In genomic region chr1:201498621-201499020, GRCh38 we compare ENCODE assay signal across 22 cellular contexts. TPM values are rescaled to one million over a fixed set of nuclear protein-coding genes. Genes with fewer than 3 reads are reported as not detected.
DNase-seq lines count a peak whose midpoint lies in the region; ATAC-seq, FAIRE-seq and TF ChIP-seq lines count a peak whose summit lies in the region.
"Had no signal": no experiment of that assay in that cellular context is flagged by ENCODE, and none has a peak within 500 bp of the region (broad histone marks: within the 10 kb centered on the region; RNA-seq: fewer than 3 reads in every experiment).

No MANE protein-coding gene starts in this region.

- peak overlapping the region; percentile 98 for H3K27ac ChIP-seq in substantia nigra (ENCODE audit: low read depth, low read length, poor library complexity, severe bottlenecking)

- H3K4me3 Mint-ChIP-seq in HFFc6, result no peak overlapping the region
- no peak overlapping the region for H3K4me3 Mint-ChIP-seq in mesothelial cell of epicardium
- H3K4me3 Mint-ChIP-seq: activated B cell treated with CpG ODN at 0.5 μM for 24 hours; activated T-helper 17 cell treated with anti-CD3 and anti-CD28 coated beads, Interleukin-2, amount 50 U/mL, for 72 hours; B cell; immature natural killer cell had no signal

- FAIRE-seq in bronchial epithelial cell (lab: Jason Lieb, UNC), result peak; percentile 36
- FAIRE-seq: D721Med had no signal

- H3K4me1 Mint-ChIP-seq in HFFc6 (ENCODE audit: low read depth) (peaks cover 89% of the 10 kb centered on the region), mesothelial cell of epicardium (peaks cover 69% of the 10 kb centered on the region)
- H3K4me1 Mint-ChIP-seq: activated B cell treated with CpG ODN at 0.5 μM for 24 hours; activated T-helper 17 cell treated with anti-CD3 and anti-CD28 coated beads, Interleukin-2, amount 50 U/mL, for 72 hours had no signal

- H3K36me3 Mint-ChIP-seq in HFFc6 (ENCODE audit: low read depth) (peaks cover 70% of the 10 kb centered on the region), mesothelial cell of epicardium (peaks cover under 1% of the 10 kb centered on the region)

- in situ Hi-C loops in KBM-7 (cut with MboI; ENCODE audit: low pct_unique_long_range_greater_than_20kb, low sequenced_read_pairs), result no loop called here

- H3K4me3 ChIP-seq in bronchial epithelial cell (ENCODE audit: low read depth, low read length), result no peak overlapping the region

- TF ChIP-seq CTCF in HFFc6 (IDR thresholded peaks at IDR 0.05), result 0 out of 2 replicates have a peak, but pooled peaks have one; percentile 8
- no peak for TF ChIP-seq CTCF in bronchial epithelial cell (IDR thresholded peaks at IDR 0.05; ENCODE audit: insufficient read depth, low read length, severe bottlenecking)
- no peak for TF ChIP-seq CTCF in mesothelial cell of epicardium (IDR thresholded peaks at IDR 0.05; ENCODE audit: unreplicated experiment)

- peaks cover 11% of the 10 kb centered on the region for H3K36me3 ChIP-seq in bronchial epithelial cell (ENCODE audit: control insufficient read depth, insufficient read depth, low read length)

- H3K27me3 Mint-ChIP-seq in HFFc6 (ENCODE audit: insufficient read depth) (peaks cover 22% of the 10 kb centered on the region), mesothelial cell of epicardium (ENCODE audit: low read depth) (no peaks in the 10 kb centered on the region)
- H3K27me3 Mint-ChIP-seq: activated B cell treated with CpG ODN at 0.5 μM for 24 hours; activated T-helper 17 cell treated with anti-CD3 and anti-CD28 coated beads, Interleukin-2, amount 50 U/mL, for 72 hours; B cell had no signal

- no peaks in the 10 kb centered on the region for H3K27me3 ChIP-seq in bronchial epithelial cell (ENCODE audit: control insufficient read depth, insufficient read depth, low read length)

- peak overlapping the region; percentile 75 for H3K27ac Mint-ChIP-seq in HFFc6
- H3K27ac Mint-ChIP-seq in mesothelial cell of epicardium, result peak overlapping the region; percentile 93
- H3K27ac Mint-ChIP-seq: activated B cell treated with CpG ODN at 0.5 μM for 24 hours; activated T-helper 17 cell treated with anti-CD3 and anti-CD28 coated beads, Interleukin-2, amount 50 U/mL, for 72 hours; B cell; immature natural killer cell had no signal

- H3K9me3 Mint-ChIP-seq in HFFc6 (no peaks in the 10 kb centered on the region), mesothelial cell of epicardium (no peaks in the 10 kb centered on the region)
- H3K9me3 Mint-ChIP-seq: activated B cell treated with CpG ODN at 0.5 μM for 24 hours; activated T-helper 17 cell treated with anti-CD3 and anti-CD28 coated beads, Interleukin-2, amount 50 U/mL, for 72 hours; immature natural killer cell had no signal

- DNase-seq in HFFc6 (no peak), bronchial epithelial cell (ENCODE audit: low read depth) (no peak), mesothelial cell of epicardium (ENCODE audit: low spot score in 2 of 2, unreplicated experiment in 2 of 2) (no peak), substantia nigra (lab: John Stamatoyannopoulos, UW) (no peak), NK-92 (lab: John Stamatoyannopoulos, UW; ENCODE audit: unreplicated experiment) (no peak), islet precursor cell (no peak), KBM-7 (no peak)
- DNase-seq: activated B cell treated with CpG ODN at 0.5 μM for 24 hours; activated CD8-positive, alpha-beta memory T cell treated with anti-CD3 and anti-CD28 coated beads for 24 hours; GF-D8; H7; immature natural killer cell; midbrain; NCI-H1694; NCI-H226; nucleus accumbens; SHP77; stimulated activated naive CD4-positive, alpha-beta T cell had no signal

- no peak for ATAC-seq in HG02981 (IDR thresholded peaks at IDR 0.05; ENCODE audit: unreplicated experiment)
- ATAC-seq: activated T-helper 17 cell treated with anti-CD3 and anti-CD28 coated beads, Interleukin-2, amount 50 U/mL, for 72 hours had no signal

RNA-seq across cellular contexts. Expression of gene CSRP1, which starts 8.3 kb away (rescaled TPM):
- total RNA-seq in HFFc6 (2021; fragmentation: NEBNext Ultra II Directional; extraction: Animal tissue kit (Norgen Biotek cat#: 25700)), result 100 to 1,000 TPM; 540 to 614 (median 577) TPM
- 257 and 258 TPM in 2 replicates for total RNA-seq in bronchial epithelial cell
- 10.4 to 11.4 TPM (median 10.7 TPM) in 3 replicates for total RNA-seq in mesothelial cell of epicardium

RNA-seq across cellular contexts. Expression of gene PHLDA3, which starts 29.6 kb away (rescaled TPM):
- 100 to 1,000 TPM; 101 to 113 (median 108) TPM for total RNA-seq in HFFc6 (2021; fragmentation: NEBNext Ultra II Directional; extraction: Animal tissue kit (Norgen Biotek cat#: 25700))
- 118 and 190 TPM in 2 replicates for total RNA-seq in bronchial epithelial cell
- total RNA-seq in mesothelial cell of epicardium, result 84.0 to 92.8 TPM (median 87.5 TPM) in 3 replicates

RNA-seq across cellular contexts. Expression of gene NAV1, which starts 40.3 kb away (rescaled TPM):
- total RNA-seq in HFFc6 (2021; fragmentation: NEBNext Ultra II Directional; extraction: Animal tissue kit (Norgen Biotek cat#: 25700)), result 10 to 100 TPM; 72.9 to 88.0 (median 78.4) TPM
- total RNA-seq in bronchial epithelial cell, result 1.4 and 1.6 TPM in 2 replicates
- total RNA-seq in mesothelial cell of epicardium, result 88.8 to 95.9 TPM (median 95.4 TPM) in 3 replicates

Comparison
In these comparisons a context has a peak if more than half of its experiments do, and no peak if none do; other contexts are left out.
1. RNA of gene CSRP1, which starts 8.3 kb away (total RNA-seq): 540 to 614 TPM in HFFc6 and 257 to 258 TPM in bronchial epithelial cell; 10.4 to 11.4 TPM in mesothelial cell of epicardium; every median in the first group is over 10 times any median in the second.
2. RNA of gene NAV1, which starts 40.3 kb away (total RNA-seq): 88.8 to 95.9 TPM in mesothelial cell of epicardium and 72.9 to 88.0 TPM in HFFc6; 1.4 to 1.6 TPM in bronchial epithelial cell; every median in the first group is over 10 times any median in the second.